Comparison of ENCODE assay signal across 11 cellular contexts in the genomic region with DNA sequence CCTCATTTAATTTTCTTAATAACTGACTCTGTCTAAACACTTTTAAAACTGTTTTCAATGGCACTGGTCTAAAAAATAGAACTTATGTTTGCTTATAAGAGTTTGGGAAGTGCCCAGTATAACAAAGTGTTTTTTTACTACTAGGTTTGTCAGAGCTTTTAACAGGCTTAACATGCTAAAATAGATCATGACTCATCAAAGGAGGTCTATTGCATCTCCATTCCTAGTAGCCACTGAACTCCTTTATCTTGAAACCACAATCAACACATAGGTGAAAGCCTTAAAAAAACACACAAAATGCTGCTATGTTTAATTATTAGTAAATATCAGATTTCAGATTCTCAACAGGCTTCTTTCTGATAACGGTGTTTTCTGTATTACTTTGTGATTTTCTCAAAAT.
DNase-seq lines count a peak whose midpoint lies in the region; ATAC-seq, FAIRE-seq and TF ChIP-seq lines count a peak whose summit lies in the region.
"Had no signal": no experiment of that assay in that cellular context is flagged by ENCODE, and none has a peak within 500 bp of the region (broad histone marks: within the 10 kb centered on the region; RNA-seq: fewer than 3 reads in every experiment).

No MANE protein-coding gene starts in this region.

- no peaks in the 10 kb centered on the region for H3K36me3 ChIP-seq in mesenchymal stem cell (ENCODE audit: control insufficient read depth in 1 of 2, insufficient read depth in 2 of 2, low read depth in 1 of 2, low read length in 2 of 2)
- no peaks in the 10 kb centered on the region for H3K36me3 ChIP-seq in naive thymus-derived CD4-positive, alpha-beta T cell (ENCODE audit: control insufficient read depth in 2 of 3, insufficient read depth in 3 of 3, low read length in 3 of 3)
- no peaks in the 10 kb centered on the region for H3K36me3 ChIP-seq in kidney (ENCODE audit: control insufficient read depth in 1 of 2, insufficient read depth in 2 of 2, low read length in 2 of 2)

- no peaks in the 10 kb centered on the region for H3K27me3 Mint-ChIP-seq in chondrocyte (ENCODE audit: low read depth)
- no peaks in the 10 kb centered on the region for H3K27me3 Mint-ChIP-seq in naive thymus-derived CD4-positive, alpha-beta T cell
- H3K27me3 Mint-ChIP-seq: CD4-positive, CD25-positive, alpha-beta regulatory T cell had no signal

- H3K27me3 ChIP-seq in mesenchymal stem cell (ENCODE audit: control insufficient read depth in 1 of 2, insufficient read depth in 1 of 2, low read length in 2 of 2) = no peaks in the 10 kb centered on the region
- no peaks in the 10 kb centered on the region for H3K27me3 ChIP-seq in naive thymus-derived CD4-positive, alpha-beta T cell (ENCODE audit: control insufficient read depth in 2 of 2, insufficient read depth in 2 of 2, low read length in 2 of 2)

- no peak overlapping the region for H4K8ac ChIP-seq in mesenchymal stem cell (ENCODE audit: low read length)

- H3K4me1 ChIP-seq in mesenchymal stem cell (ENCODE audit: control insufficient read depth, insufficient read depth, low read depth, low read length) (peaks cover 7% of the 10 kb centered on the region), kidney (ENCODE audit: control insufficient read depth in 1 of 2, insufficient read depth in 1 of 2, low read depth in 1 of 2, low read length in 2 of 2) (no peaks in the 10 kb centered on the region)
- no peaks in the 10 kb centered on the region for H3K4me1 ChIP-seq in naive thymus-derived CD4-positive, alpha-beta T cell (ENCODE audit: control insufficient read depth in 2 of 2, insufficient read depth in 2 of 2, low read length in 2 of 2)

- intact Hi-C loops in naive thymus-derived CD4-positive, alpha-beta T cell (cut with micrococcal nuclease) = no loop called here
- intact Hi-C loops in kidney (cut with DNase I) = no loop called here

- H3K4me1 Mint-ChIP-seq in chondrocyte (ENCODE audit: low read depth) = peaks cover 20% of the 10 kb centered on the region
- no peaks in the 10 kb centered on the region for H3K4me1 Mint-ChIP-seq in naive thymus-derived CD4-positive, alpha-beta T cell
- H3K4me1 Mint-ChIP-seq: CD4-positive, CD25-positive, alpha-beta regulatory T cell had no signal

- peak overlapping the region; percentile 63 for H3K27ac Mint-ChIP-seq in chondrocyte (ENCODE audit: unreplicated experiment)
- H3K27ac Mint-ChIP-seq in naive thymus-derived CD4-positive, alpha-beta T cell = no peak overlapping the region
- H3K27ac Mint-ChIP-seq: CD4-positive, CD25-positive, alpha-beta regulatory T cell had no signal

- no peaks in the 10 kb centered on the region for H3K36me3 Mint-ChIP-seq in chondrocyte (ENCODE audit: low read depth)
- H3K36me3 Mint-ChIP-seq in naive thymus-derived CD4-positive, alpha-beta T cell = no peaks in the 10 kb centered on the region
- H3K36me3 Mint-ChIP-seq: CD4-positive, CD25-positive, alpha-beta regulatory T cell had no signal

- H3K9me3 ChIP-seq in mesenchymal stem cell (ENCODE audit: control insufficient read depth, low read length) (no peaks in the 10 kb centered on the region), kidney (ENCODE audit: control insufficient read depth in 1 of 2, low read length in 2 of 2) (no peaks in the 10 kb centered on the region)
- H3K9me3 ChIP-seq in naive thymus-derived CD4-positive, alpha-beta T cell (ENCODE audit: control insufficient read depth in 2 of 3, low read length in 3 of 3) = peaks cover 0 to 2% (median 0%) of the 10 kb centered on the region in 3 experiments

- no peaks in the 10 kb centered on the region for H3K9me3 Mint-ChIP-seq in chondrocyte (ENCODE audit: low read depth)
- peaks cover 0 to 3% (median 0%) of the 10 kb centered on the region in 11 donors for H3K9me3 Mint-ChIP-seq in naive thymus-derived CD4-positive, alpha-beta T cell

- no peak overlapping the region for H3K14ac ChIP-seq in mesenchymal stem cell (ENCODE audit: low read length in 2 of 2)

- no peak overlapping the region for H3K4ac ChIP-seq in mesenchymal stem cell (ENCODE audit: low read depth in 1 of 2, low read length in 2 of 2)

- no peak overlapping the region for H3K23ac ChIP-seq in mesenchymal stem cell (ENCODE audit: low read length in 2 of 2)

- no peak for FAIRE-seq in kidney (lab: Jason Lieb, UNC)

- no peak overlapping the region for H3K9ac ChIP-seq in mesenchymal stem cell (ENCODE audit: low read length)
- no peak overlapping the region for H3K9ac ChIP-seq in kidney (ENCODE audit: low read length in 2 of 2)

- no CpG with 5 or more reads among the region's 1 CpG for WGBS in mesenchymal stem cell

- H2BK120ac ChIP-seq in mesenchymal stem cell (ENCODE audit: low read depth, low read length) = no peak overlapping the region

- TF ChIP-seq CTCF in chondrocyte (IDR thresholded peaks at IDR 0.05) (no peak), kidney (IDR thresholded peaks at IDR 0.05; ENCODE audit: borderline replicate concordance, extremely low read depth, insufficient read depth) (no peak)

- no peak overlapping the region for H3K18ac ChIP-seq in mesenchymal stem cell (ENCODE audit: low read depth in 1 of 2, low read length in 2 of 2)

- no peak for ATAC-seq in naive thymus-derived CD4-positive, alpha-beta T cell
- ATAC-seq in GM19467 (IDR thresholded peaks at IDR 0.05; ENCODE audit: unreplicated experiment) = no peak
- no peak for ATAC-seq in GM21367 (IDR thresholded peaks at IDR 0.05; ENCODE audit: unreplicated experiment)

- peak; percentile 68 for DNase-seq in EL
- DNase-seq in M059J (ENCODE audit: low read depth) = peak; percentile 82
- no peak for DNase-seq in chondrocyte (ENCODE audit: low spot score)
- peak; percentile 72 for DNase-seq in mesenchymal stem cell
- DNase-seq in naive thymus-derived CD4-positive, alpha-beta T cell = no peak
- no peak for DNase-seq in kidney
- DNase-seq: CD4-positive, CD25-positive, alpha-beta regulatory T cell; effector memory CD4-positive, alpha-beta T cell; NCI-H226 had no signal

- CTCF ChIA-PET in naive thymus-derived CD4-positive, alpha-beta T cell (lab: Charles Lee) = no interaction called here

- no peak overlapping the region for H3K4me3 Mint-ChIP-seq in chondrocyte (ENCODE audit: unreplicated experiment)
- H3K4me3 Mint-ChIP-seq in naive thymus-derived CD4-positive, alpha-beta T cell = no peak overlapping the region
- H3K4me3 Mint-ChIP-seq: CD4-positive, CD25-positive, alpha-beta regulatory T cell had no signal

- no peak overlapping the region for H2BK15ac ChIP-seq in mesenchymal stem cell (ENCODE audit: low read depth, poor library complexity, severe bottlenecking)

- no peak overlapping the region for H3K4me3 ChIP-seq in mesenchymal stem cell (ENCODE audit: insufficient read depth in 1 of 2, low read depth in 1 of 2, low read length in 2 of 2)
- no peak overlapping the region for H3K4me3 ChIP-seq in naive thymus-derived CD4-positive, alpha-beta T cell (ENCODE audit: low read length)
- no peak overlapping the region for H3K4me3 ChIP-seq in kidney (ENCODE audit: low read length in 2 of 2)

- H2BK5ac ChIP-seq in mesenchymal stem cell (ENCODE audit: low read depth, low read length, poor library complexity, severe bottlenecking) = no peak overlapping the region

- H3K27ac ChIP-seq in mesenchymal stem cell (ENCODE audit: low read length, poor library complexity, severe bottlenecking) (no peak overlapping the region), kidney (ENCODE audit: low read depth in 2 of 2, low read length in 2 of 2) (no peak overlapping the region)
- H3K27ac ChIP-seq in naive thymus-derived CD4-positive, alpha-beta T cell (ENCODE audit: low read depth, low read length) = no peak overlapping the region

- no peak overlapping the region for H3K4me2 ChIP-seq in mesenchymal stem cell (ENCODE audit: low read length, poor library complexity, severe bottlenecking)

- H2BK12ac ChIP-seq in mesenchymal stem cell (ENCODE audit: low read length in 2 of 2) = no peak overlapping the region

- no peak overlapping the region for H2AFZ ChIP-seq in mesenchymal stem cell (ENCODE audit: low read depth, low read length)

- POLR2A ChIA-PET in naive thymus-derived CD4-positive, alpha-beta T cell (lab: Charles Lee) = no interaction called here

- no peak overlapping the region for H2AK5ac ChIP-seq in mesenchymal stem cell (ENCODE audit: low read length, severe bottlenecking)

- no peak overlapping the region for H4K91ac ChIP-seq in mesenchymal stem cell (ENCODE audit: low read length)

- H3K79me1 ChIP-seq in mesenchymal stem cell (replicated peaks; ENCODE audit: low read length, poor library complexity, severe bottlenecking) = no peaks in the 10 kb centered on the region

Comparison
In these comparisons a context has a peak if more than half of its experiments do, and no peak if none do; other contexts are left out.
1. DNase-seq: peak in EL (single experiment), M059J (single experiment) and mesenchymal stem cell (single experiment); none in chondrocyte (single experiment), naive thymus-derived CD4-positive, alpha-beta T cell (0 of 9) and kidney (single experiment).